In genomic region chr1:119139393-119139792, GRCh38 we compare ENCODE assay signal across 9 cellular contexts. TPM values are rescaled to one million over a fixed set of nuclear protein-coding genes. Genes with fewer than 3 reads are reported as not detected.
A peak's percentile ranks its signal among the peaks of the same experiment; 100 is the strongest.
DNase-seq lines count a peak whose midpoint lies in the region; ATAC-seq and TF ChIP-seq lines count a peak whose summit lies in the region.
"Had no signal": no experiment of that assay in that cellular context is flagged by ENCODE, and none has a peak within 500 bp of the region (broad histone marks: within the 10 kb centered on the region; RNA-seq: fewer than 3 reads in every experiment).

No MANE protein-coding gene starts in this region.

- WGBS in thyroid gland, 2 donors: 35 to 36% methylated on average over 5 of the region's 5 CpGs

- H3K27ac ChIP-seq in thyroid gland: peak overlapping the region; percentile 92 to 99 (median 97)

- intact Hi-C loops in thyroid gland (cut with DNase I): no loop called here

- peaks cover 0 to 2% (median 0%) of the 10 kb centered on the region in 3 donors for H3K27me3 Mint-ChIP-seq in immature natural killer cell (ENCODE audit: low read depth in 3 of 3)
- H3K27me3 Mint-ChIP-seq: dendritic cell treated with granulocyte-macrophage colony-stimulating factor and Interleukin-4, amounts not matched to agents 40 ng/mL and 50 ng/mL, for 4 days had no signal

- no peak for TF ChIP-seq POLR2A in thyroid gland (IDR thresholded peaks at IDR 0.05)

- DNase-seq in activated CD8-positive, alpha-beta memory T cell treated with anti-CD3 and anti-CD28 coated beads for 4 hours (ENCODE audit: low read depth in 2 of 2): peak; percentile 3 to 9
- DNase-seq in activated CD8-positive, alpha-beta memory T cell treated with anti-CD3 and anti-CD28 coated beads, Interleukin-2, amount 50 U/mL, for 48 hours: no peak
- DNase-seq in T-helper 9 cell (peak; percentile 18), immature natural killer cell (peak; percentile 80 to 84 (median 83)), thyroid gland (no peak), GF-D8 (lab: John Stamatoyannopoulos, UW) (no peak), C1 segment of cervical spinal cord (lab: John Stamatoyannopoulos, UW) (no peak)

- peaks cover 11 to 26% of the 10 kb centered on the region in 2 donors for H3K4me1 Mint-ChIP-seq in immature natural killer cell

- H3K27ac Mint-ChIP-seq in immature natural killer cell: no peak overlapping the region
- H3K27ac Mint-ChIP-seq: dendritic cell treated with granulocyte-macrophage colony-stimulating factor and Interleukin-4, amounts not matched to agents 40 ng/mL and 50 ng/mL, for 4 days had no signal

- no peak overlapping the region for H3K4me3 Mint-ChIP-seq in immature natural killer cell
- H3K4me3 Mint-ChIP-seq: dendritic cell treated with granulocyte-macrophage colony-stimulating factor and Interleukin-4, amounts not matched to agents 40 ng/mL and 50 ng/mL, for 4 days had no signal

- H3K27me3 ChIP-seq in thyroid gland: no peaks in the 10 kb centered on the region

- peak overlapping the region in 2 of 3 donors; percentile 7 to 49 for H3K4me3 ChIP-seq in thyroid gland (replicated peaks in 1 of 3)

- ATAC-seq in HG02981 (IDR thresholded peaks at IDR 0.05; ENCODE audit: unreplicated experiment): peak; percentile 33

- H3K9me3 ChIP-seq in thyroid gland: no peaks in the 10 kb centered on the region

- H3K36me3 ChIP-seq in thyroid gland: no peaks in the 10 kb centered on the region

- no peak for TF ChIP-seq CTCF in thyroid gland (IDR thresholded peaks at IDR 0.05)

- peaks cover 12 to 20% of the 10 kb centered on the region in 2 donors for H3K4me1 ChIP-seq in thyroid gland

- peaks cover 0 to 1% (median 0%) of the 10 kb centered on the region in 3 donors for H3K36me3 Mint-ChIP-seq in immature natural killer cell

- H3K9me3 Mint-ChIP-seq in immature natural killer cell: no peaks in the 10 kb centered on the region
- H3K9me3 Mint-ChIP-seq: dendritic cell treated with granulocyte-macrophage colony-stimulating factor and Interleukin-4, amounts not matched to agents 40 ng/mL and 50 ng/mL, for 4 days had no signal

RNA-seq across cellular contexts. Expression of gene WARS2, which starts 1.1 kb away (rescaled TPM):
- 10 to 100 TPM in 1 of 3 donors, 1 to 10 TPM in 2; 6.5 to 10.6 (median 9.5) TPM for polyA plus RNA-seq in immature natural killer cell
- 10 to 100 TPM; 21.4 to 35.1 (median 26.2) TPM for total RNA-seq in thyroid gland

Comparison
In these comparisons a context has a peak if more than half of its experiments do, and no peak if none do; other contexts are left out.
1. DNase-seq: peak in activated CD8-positive, alpha-beta memory T cell treated with anti-CD3 and anti-CD28 coated beads for 4 hours (2 of 2), T-helper 9 cell (single experiment) and immature natural killer cell (3 of 3); none in activated CD8-positive, alpha-beta memory T cell treated with anti-CD3 and anti-CD28 coated beads, Interleukin-2, amount 50 U/mL, for 48 hours (single experiment), thyroid gland (0 of 2), GF-D8 (single experiment) and C1 segment of cervical spinal cord (0 of 14).